In the genomic region with DNA sequence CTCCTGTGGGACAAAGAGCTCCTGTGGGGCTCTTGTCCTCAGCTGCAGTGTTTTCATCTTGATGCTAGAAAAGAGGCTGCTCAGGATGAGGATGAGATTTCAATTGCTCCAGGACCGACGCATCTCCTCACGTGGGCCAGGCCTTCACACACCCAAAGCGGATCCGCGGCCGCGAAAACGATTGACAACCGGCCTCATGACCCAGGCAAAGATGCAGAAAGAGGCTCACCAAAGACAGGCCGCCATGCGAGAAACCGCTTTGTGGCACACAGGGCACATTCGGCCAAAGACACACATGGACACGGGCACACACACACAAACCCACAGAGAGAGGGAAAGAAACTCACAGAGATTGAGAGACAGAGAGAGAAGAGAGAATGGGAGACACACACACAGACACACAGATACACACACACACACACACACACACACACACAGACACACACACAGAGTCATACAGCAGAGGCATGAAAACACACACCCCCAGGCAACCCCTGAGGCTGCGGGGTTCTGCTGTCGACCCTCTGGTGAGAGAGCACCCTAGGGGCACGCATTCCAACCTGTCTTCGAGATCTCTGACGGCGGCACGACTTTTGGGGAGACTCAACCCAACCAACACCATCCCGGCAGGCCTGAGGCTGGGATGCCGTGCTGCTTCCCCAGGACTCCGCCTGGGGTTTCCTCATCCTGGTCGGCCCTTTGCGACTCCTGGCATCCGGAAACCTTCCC, we compare ENCODE assay signal across 8 cellular contexts.
A peak's percentile ranks its signal among the peaks of the same experiment; 100 is the strongest.
DNase-seq lines count a peak whose midpoint lies in the region; ATAC-seq and TF ChIP-seq lines count a peak whose summit lies in the region.

No MANE protein-coding gene starts in this region.

- no peak for ATAC-seq in lower lobe of right lung

- H3K9me3 Mint-ChIP-seq in activated naive CD4-positive, alpha-beta T cell treated with anti-CD3 and anti-CD28 coated beads, Interleukin-2, amount 50 U/mL, for 24 hours = no peaks in the 10 kb centered on the region
- H3K9me3 Mint-ChIP-seq in brain = peaks cover 2 to 22% (median 15%) of the 10 kb centered on the region in 5 experiments
- no peaks in the 10 kb centered on the region for H3K9me3 Mint-ChIP-seq in type B pancreatic cell

- H3K4me3 Mint-ChIP-seq in activated naive CD4-positive, alpha-beta T cell treated with anti-CD3 and anti-CD28 coated beads, Interleukin-2, amount 50 U/mL, for 24 hours = peak overlapping the region; percentile 71
- H3K4me3 Mint-ChIP-seq in brain = peak overlapping the region; percentile 90 to 93 (median 90)
- H3K4me3 Mint-ChIP-seq in type B pancreatic cell = peak overlapping the region; percentile 76

- H3K27ac Mint-ChIP-seq in activated naive CD4-positive, alpha-beta T cell treated with anti-CD3 and anti-CD28 coated beads, Interleukin-2, amount 50 U/mL, for 24 hours = peak overlapping the region; percentile 82
- H3K27ac Mint-ChIP-seq in brain = peak overlapping the region; percentile 43 to 94 (median 79)
- no peak overlapping the region for H3K27ac Mint-ChIP-seq in type B pancreatic cell

- peak overlapping the region; percentile 46 for H3K4me3 ChIP-seq in lower lobe of right lung

- H3K4me1 ChIP-seq in lower lobe of right lung = peaks cover 22% of the 10 kb centered on the region

- no peaks in the 10 kb centered on the region for H3K9me3 ChIP-seq in lower lobe of right lung

- no peak overlapping the region for H3K27ac ChIP-seq in lower lobe of right lung

- DNase-seq in activated naive CD4-positive, alpha-beta T cell treated with anti-CD3 and anti-CD28 coated beads, Interleukin-2, amount 50 U/mL, for 16 hours = no peak
- DNase-seq in lower lobe of right lung (peak; percentile 39), type B pancreatic cell (ENCODE audit: extremely low spot score, unreplicated experiment) (no peak), NCI-H526 (lab: John Stamatoyannopoulos, UW) (no peak), UCSD-AML1 (lab: John Stamatoyannopoulos, UW; ENCODE audit: unreplicated experiment) (no peak)
- DNase-seq in NK-92 treated with Interleukin-12 subunit alpha and Interleukin-12 subunit beta, amount 100 ng/mL, for 24 hours (lab: John Stamatoyannopoulos, UW) = no peak

- H3K4me1 Mint-ChIP-seq in activated naive CD4-positive, alpha-beta T cell treated with anti-CD3 and anti-CD28 coated beads, Interleukin-2, amount 50 U/mL, for 24 hours = peaks cover 59% of the 10 kb centered on the region
- H3K4me1 Mint-ChIP-seq in brain = peaks cover 65% of the 10 kb centered on the region
- H3K4me1 Mint-ChIP-seq in type B pancreatic cell (ENCODE audit: unreplicated experiment) = peaks cover 15% of the 10 kb centered on the region

- H3K36me3 ChIP-seq in lower lobe of right lung = no peaks in the 10 kb centered on the region

- TF ChIP-seq CTCF in brain (conservative IDR thresholded peaks at IDR 0.05) (no peak), lower lobe of right lung (IDR thresholded peaks at IDR 0.05) (no peak), type B pancreatic cell (conservative IDR thresholded peaks at IDR 0.05) (no peak)

- H3K27me3 Mint-ChIP-seq in activated naive CD4-positive, alpha-beta T cell treated with anti-CD3 and anti-CD28 coated beads, Interleukin-2, amount 50 U/mL, for 24 hours = peaks cover 32% of the 10 kb centered on the region
- H3K27me3 Mint-ChIP-seq in brain = peaks cover 38% of the 10 kb centered on the region
- peaks cover 87% of the 10 kb centered on the region for H3K27me3 Mint-ChIP-seq in type B pancreatic cell

- H3K36me3 Mint-ChIP-seq in activated naive CD4-positive, alpha-beta T cell treated with anti-CD3 and anti-CD28 coated beads, Interleukin-2, amount 50 U/mL, for 24 hours = no peaks in the 10 kb centered on the region
- H3K36me3 Mint-ChIP-seq in brain = no peaks in the 10 kb centered on the region
- no peaks in the 10 kb centered on the region for H3K36me3 Mint-ChIP-seq in type B pancreatic cell

- intact Hi-C loops in lower lobe of right lung (cut with DNase I) = no loop called here

- peaks cover 7% of the 10 kb centered on the region for H3K27me3 ChIP-seq in lower lobe of right lung (ENCODE audit: low read depth)
